In the genomic region with DNA sequence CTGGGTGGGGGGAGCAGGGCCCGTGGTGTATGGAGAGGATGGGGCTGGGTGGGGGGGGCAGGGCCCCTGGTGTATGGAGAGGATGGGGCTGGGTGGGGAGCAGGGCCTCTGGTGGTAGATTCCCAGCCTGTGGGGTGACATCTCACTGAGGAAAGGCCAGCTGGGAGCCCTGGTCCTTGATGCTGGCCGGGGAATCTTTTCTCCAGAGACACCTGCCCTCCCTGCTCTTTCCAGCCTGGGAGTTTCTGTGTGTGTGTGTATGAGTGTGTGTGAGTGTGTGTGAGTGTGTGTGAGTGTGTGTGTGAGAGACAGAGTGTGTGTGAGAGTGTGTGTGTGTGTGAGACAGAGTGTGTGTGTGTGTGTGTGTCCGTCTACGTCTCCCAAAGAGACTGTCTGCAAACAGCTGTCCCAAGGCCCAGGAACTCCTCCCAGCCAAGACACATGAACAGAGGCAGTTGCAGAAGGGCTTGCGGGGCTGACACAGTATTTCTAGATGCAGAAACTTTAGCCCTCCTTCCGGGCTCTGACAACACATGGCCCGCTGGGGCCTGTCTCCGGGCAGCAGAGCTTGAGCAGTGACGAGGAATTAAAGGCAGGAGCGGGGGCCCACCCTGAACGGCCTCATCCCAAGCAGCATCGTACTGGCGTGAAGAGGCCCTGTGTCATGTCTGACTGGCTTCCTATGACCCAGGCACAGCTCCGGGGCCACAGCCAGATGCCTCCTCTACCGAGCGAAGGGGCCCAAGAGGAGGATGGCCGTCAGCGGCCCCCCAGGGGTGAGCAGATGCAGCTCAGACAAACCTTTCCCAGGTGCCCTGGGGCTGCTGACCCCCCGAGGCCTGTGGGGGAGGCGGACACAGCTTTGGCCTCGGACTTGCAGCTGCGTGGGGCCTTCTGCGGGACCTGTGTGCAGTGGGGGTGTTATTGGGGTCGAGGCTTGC, we compare ENCODE assay signal across 17 cellular contexts. TPM values are rescaled to one million over a fixed set of nuclear protein-coding genes. Genes with fewer than 3 reads are reported as not detected.
DNase-seq lines count a peak whose midpoint lies in the region; ATAC-seq and TF ChIP-seq lines count a peak whose summit lies in the region.
"Had no signal": no experiment of that assay in that cellular context is flagged by ENCODE, and none has a peak within 500 bp of the region (broad histone marks: within the 10 kb centered on the region; RNA-seq: fewer than 3 reads in every experiment).

No MANE protein-coding gene starts in this region.

- intact Hi-C loops in Panc1 (cut with micrococcal nuclease; ENCODE audit: unreplicated experiment): no loop called here
- intact Hi-C loops in gastrocnemius medialis (cut with DNase I; ENCODE audit: low total_unique reads): no loop called here
- intact Hi-C loops in ascending aorta (cut with DNase I): no loop called here

- H3K9me3 ChIP-seq in Panc1 (ENCODE audit: control insufficient read depth, insufficient read depth, low read depth, low read length): no peaks in the 10 kb centered on the region
- no peaks in the 10 kb centered on the region for H3K9me3 ChIP-seq in gastrocnemius medialis
- no peaks in the 10 kb centered on the region for H3K9me3 ChIP-seq in ascending aorta
- H3K9me3 ChIP-seq: Peyer's patch had no signal

- H3K4me3 ChIP-seq in Panc1 (ENCODE audit: low read depth in 2 of 2, low read length in 2 of 2) (no peak overlapping the region), gastrocnemius medialis (no peak overlapping the region), ascending aorta (no peak overlapping the region)
- H3K4me3 ChIP-seq: Peyer's patch had no signal

- H3K4me3 Mint-ChIP-seq in endothelial cell (ENCODE audit: unreplicated experiment): peak overlapping the region; percentile 49
- no peak overlapping the region for H3K4me3 Mint-ChIP-seq in T-cell
- H3K4me3 Mint-ChIP-seq: H9 had no signal

- H3K27me3 ChIP-seq in Panc1 (ENCODE audit: control insufficient read depth, insufficient read depth, low read length) (no peaks in the 10 kb centered on the region), gastrocnemius medialis (no peaks in the 10 kb centered on the region), ascending aorta (no peaks in the 10 kb centered on the region)
- H3K27me3 ChIP-seq: brain microvascular endothelial cell, Peyer's patch had no signal

- H3K27ac Mint-ChIP-seq in endothelial cell (ENCODE audit: unreplicated experiment) (no peak overlapping the region), T-cell (no peak overlapping the region)

- no peak for TF ChIP-seq POLR2A in gastrocnemius medialis (IDR thresholded peaks at IDR 0.05)

- H3K36me3 ChIP-seq in Panc1 (ENCODE audit: control insufficient read depth, insufficient read depth, low read length) (no peaks in the 10 kb centered on the region), gastrocnemius medialis (peaks cover 0 to 9% of the 10 kb centered on the region in 2 donors), ascending aorta (peaks cover 16 to 29% of the 10 kb centered on the region in 2 donors)
- H3K36me3 ChIP-seq: WERI-Rb-1 had no signal

- H3K27ac ChIP-seq in Panc1 (ENCODE audit: low read length) (no peak overlapping the region), gastrocnemius medialis (peak overlapping the region in 3 of 4 donors; percentile 32 to 55 (median 44)), ascending aorta (no peak overlapping the region)
- H3K27ac ChIP-seq: brain microvascular endothelial cell, parathyroid adenoma, WERI-Rb-1 had no signal

- H3K9me3 Mint-ChIP-seq in endothelial cell (ENCODE audit: unreplicated experiment): no peaks in the 10 kb centered on the region
- no peaks in the 10 kb centered on the region for H3K9me3 Mint-ChIP-seq in T-cell
- H3K9me3 Mint-ChIP-seq: H9 had no signal

- TF ChIP-seq CTCF in Panc1 (IDR thresholded peaks at IDR 0.05) (no peak), endothelial cell (IDR thresholded peaks at IDR 0.05; ENCODE audit: unreplicated experiment) (no peak), gastrocnemius medialis (IDR thresholded peaks at IDR 0.05 in 4 of 5, conservative IDR thresholded peaks at IDR 0.05 in 1 of 5) (no peak), ascending aorta (IDR thresholded peaks at IDR 0.05) (no peak)

- H3K36me3 Mint-ChIP-seq in endothelial cell (ENCODE audit: low read depth, unreplicated experiment) (peaks cover 4% of the 10 kb centered on the region), T-cell (no peaks in the 10 kb centered on the region)

- peaks cover 16% of the 10 kb centered on the region for H3K4me1 ChIP-seq in Panc1 (ENCODE audit: control insufficient read depth, insufficient read depth, low read length)
- peaks cover 14 to 36% of the 10 kb centered on the region in 2 donors for H3K4me1 ChIP-seq in gastrocnemius medialis
- peaks cover 0 to 3% of the 10 kb centered on the region in 2 donors for H3K4me1 ChIP-seq in ascending aorta
- H3K4me1 ChIP-seq: parathyroid adenoma had no signal

- no peak for DNase-seq in Panc1 (ENCODE audit: low read depth, low spot score)
- no peak for DNase-seq in endothelial cell (ENCODE audit: low spot score)
- peak; percentile 83 for DNase-seq in left kidney (ENCODE audit: low read depth, low spot score)
- peak in 1 of 2 donors; percentile 45 for DNase-seq in gastrocnemius medialis
- DNase-seq in NCI-H187 treated with DMSO at 0.1 percent for 48 hours (lab: John Stamatoyannopoulos, UW): no peak
- DNase-seq in T-cell: no peak
- no peak for DNase-seq in mesenteric fat pad (ENCODE audit: low spot score)
- DNase-seq in ascending aorta (ENCODE audit: low spot score in 2 of 2): no peak
- DNase-seq: activated CD8-positive, alpha-beta memory T cell treated with anti-CD3 and anti-CD28 coated beads for 24 hours; activated effector memory CD4-positive, alpha-beta T cell treated with Interleukin-2 at 50 U/mL for 16 hours; brain microvascular endothelial cell; H9; NCI-H2081 treated with DMSO at 0.1 percent for 48 hours; NCI-H82; Peyer's patch; WERI-Rb-1 had no signal

- no peaks in the 10 kb centered on the region for H3K4me1 Mint-ChIP-seq in endothelial cell (ENCODE audit: unreplicated experiment)
- H3K4me1 Mint-ChIP-seq in T-cell: no peaks in the 10 kb centered on the region

- H3K27me3 Mint-ChIP-seq in endothelial cell (ENCODE audit: unreplicated experiment) (peaks cover 12% of the 10 kb centered on the region), T-cell (peaks cover 0 to 6% of the 10 kb centered on the region in 2 donors)

- in situ Hi-C loops in Panc1 (cut with HindIII; ENCODE audit: low pct_unique_long_range_greater_than_20kb, low sequenced_read_pairs): no loop called here
- in situ Hi-C loops in gastrocnemius medialis (cut with MboI; ENCODE audit: low sequenced_read_pairs in 4 of 4): no loop called here

- peak; percentile 44; the same call in 1 of the 2 replicates for ATAC-seq in Panc1
- peak; percentile 55 to 56 for ATAC-seq in gastrocnemius medialis
- no peak for ATAC-seq in T-cell (replicated peaks in 1 of 4)

- POLR2A ChIA-PET in Panc1 (lab: Charles Lee): no interaction called here
- POLR2A ChIA-PET in T-cell (lab: Charles Lee): no interaction called here

- CTCF ChIA-PET in Panc1 (lab: Charles Lee) (interaction anchor here (0.5 kb wide), 1 partner anchor 504 kb away, joined by 6 read pairs; no protein-coding TSS in a partner anchor), T-cell (lab: Charles Lee) (no interaction called here)

- no TSS peak for BruUV-seq in Panc1 (replicated peaks; lab: Mats Ljungman, UMichigan)

RNA-seq across cellular contexts. Expression of a gene that starts 24.3 kb away (rescaled TPM):
- total RNA-seq in Panc1 (2021; ENCODE audit: unreplicated experiment) (62.4 TPM), endothelial cell (ENCODE audit: unreplicated experiment) (3.1 TPM), gastrocnemius medialis (10 to 100 TPM in 3 of 4 donors, 1 to 10 TPM in 1; 9.6 to 35.3 (median 18.6) TPM), T-cell (1 to 10 TPM in 3 of 5 donors, under 1 TPM in 2; 0.18 to 2.0 (median 1.2) TPM), mesenteric fat pad (121 TPM), ascending aorta (90.8 TPM)
- polyA plus RNA-seq in Panc1 (2012; ENCODE audit: insufficient read length): 91.8 TPM

Comparison
In these comparisons a context has a peak if more than half of its experiments do, and no peak if none do; other contexts are left out.
1. ATAC-seq: peak in Panc1 (single experiment) and gastrocnemius medialis (2 of 2); none in T-cell (0 of 4).
2. H3K27ac ChIP-seq: peak in gastrocnemius medialis (3 of 4); none in Panc1 (single experiment) and ascending aorta (0 of 2).